ENCODE assay signal across 8 cellular contexts in genomic region chr9:306907-307306, GRCh38.
A peak's percentile ranks its signal among the peaks of the same experiment; 100 is the strongest.
DNase-seq lines count a peak whose midpoint lies in the region; ATAC-seq and TF ChIP-seq lines count a peak whose summit lies in the region.

No MANE protein-coding gene starts in this region.

- TF ChIP-seq CTCF in foreskin keratinocyte (conservative IDR thresholded peaks at IDR 0.05) (peak; percentile 54), stomach (IDR thresholded peaks at IDR 0.05) (no peak)

- TF ChIP-seq POLR2A in stomach (IDR thresholded peaks at IDR 0.05), result no peak

- H3K4me3 ChIP-seq in stomach, result no peak overlapping the region

- intact Hi-C loops in stomach (cut with DNase I; ENCODE audit: low total_unique reads) (no loop called here), Right ventricle myocardium superior (cut with DNase I) (no loop called here)

- no peak for TF ChIP-seq EP300 in stomach (IDR thresholded peaks at IDR 0.05)

- H3K9me3 ChIP-seq in stomach, result no peaks in the 10 kb centered on the region

- no peaks in the 10 kb centered on the region for H3K27me3 ChIP-seq in foreskin keratinocyte
- H3K27me3 ChIP-seq in stomach, result no peaks in the 10 kb centered on the region

- H3K36me3 ChIP-seq in stomach, result peaks cover 0 to 16% (median 4%) of the 10 kb centered on the region in 4 donors

- H3K4me1 ChIP-seq in foreskin keratinocyte (no peaks in the 10 kb centered on the region), stomach (no peaks in the 10 kb centered on the region)

- WGBS in stomach, 5 donors, result 80 to 90% (median 82%) methylated on average over 7 of the region's 7 CpGs

- DNase-seq in NOMO-1 (lab: John Stamatoyannopoulos, UW; ENCODE audit: unreplicated experiment in 2 of 2), result peak; percentile 16 to 19
- DNase-seq in NOMO-1 treated with dmso at 0.1 percent for 144 hours (lab: John Stamatoyannopoulos, UW; ENCODE audit: unreplicated experiment), result no peak
- peak; percentile 41 for DNase-seq in activated CD4-positive, alpha-beta T cell treated with anti-CD3 and anti-CD28 coated beads, Interleukin-2, amount 50 U/mL, for 1 hour
- DNase-seq in foreskin keratinocyte, result no peak
- DNase-seq in stomach, result peak; percentile 27
- no peak for DNase-seq in SIG-M5 treated with dmso at 0.1 percent for 504 hours (lab: John Stamatoyannopoulos, UW; ENCODE audit: unreplicated experiment)
- no peak for DNase-seq in Right ventricle myocardium superior

- ATAC-seq in foreskin keratinocyte, result no peak
- no peak for ATAC-seq in Right ventricle myocardium superior (ENCODE audit: poor library complexity)
- ATAC-seq in GM19324 (IDR thresholded peaks at IDR 0.05; ENCODE audit: low FRiP score, unreplicated experiment), result no peak

- H3K27ac ChIP-seq in foreskin keratinocyte (no peak overlapping the region), stomach (no peak overlapping the region)

Comparison
In these comparisons a context has a peak if more than half of its experiments do, and no peak if none do; other contexts are left out.
1. DNase-seq: peak in NOMO-1 (2 of 2), activated CD4-positive, alpha-beta T cell treated with anti-CD3 and anti-CD28 coated beads, Interleukin-2, amount 50 U/mL, for 1 hour (single experiment) and stomach (single experiment); none in NOMO-1 treated with dmso at 0.1 percent for 144 hours (single experiment), foreskin keratinocyte (0 of 2), SIG-M5 treated with dmso at 0.1 percent for 504 hours (single experiment) and Right ventricle myocardium superior (single experiment).